ENCODE assay signal across 21 cellular contexts in genomic region chr14:63091394-63091996, GRCh38. TPM values are rescaled to one million over a fixed set of nuclear protein-coding genes. Genes with fewer than 3 reads are reported as not detected.
DNase-seq lines count a peak whose midpoint lies in the region; ATAC-seq and TF ChIP-seq lines count a peak whose summit lies in the region.
"Had no signal": no experiment of that assay in that cellular context is flagged by ENCODE, and none has a peak within 500 bp of the region (broad histone marks: within the 10 kb centered on the region; RNA-seq: fewer than 3 reads in every experiment).

No MANE protein-coding gene starts in this region.

- H3K27ac Mint-ChIP-seq in natural killer cell treated with Interleukin-12 subunit alpha and Interleukin-12 subunit beta and Interleukin-15 and Interleukin-18, amount 100 ng/mL, for 72 hours, result no peak overlapping the region
- H3K27ac Mint-ChIP-seq: CD4-positive, alpha-beta T cell; HFFc6 had no signal

- no peak overlapping the region for H4K5ac ChIP-seq in mesendoderm (ENCODE audit: low read length)

- H3K23ac ChIP-seq in mesendoderm (ENCODE audit: low read length), result no peak overlapping the region

- no peak overlapping the region for H3K4me3 Mint-ChIP-seq in natural killer cell treated with Interleukin-12 subunit alpha and Interleukin-12 subunit beta and Interleukin-15 and Interleukin-18, amount 100 ng/mL, for 72 hours
- H3K4me3 Mint-ChIP-seq: CD4-positive, alpha-beta T cell; HFFc6 had no signal

- no CpG with 5 or more reads among the region's 5 CpGs for WGBS in mesendoderm (ENCODE audit: extremely low coverage, insufficient coverage, low lambda C conversion rate)

- H3K56ac ChIP-seq in mesendoderm (ENCODE audit: low read length), result no peak overlapping the region

- H3K27ac ChIP-seq in VCaP (no peak overlapping the region), mesendoderm (ENCODE audit: low read depth, low read length) (no peak overlapping the region)
- H3K27ac ChIP-seq: SK-N-MC had no signal

- no peak overlapping the region for H4K8ac ChIP-seq in mesendoderm (ENCODE audit: low read depth, low read length)

- H2AK5ac ChIP-seq in mesendoderm (ENCODE audit: low read length), result no peak overlapping the region

- no peak overlapping the region for H2BK120ac ChIP-seq in mesendoderm (ENCODE audit: low read depth, low read length)

- H3K4me1 Mint-ChIP-seq in natural killer cell treated with Interleukin-12 subunit alpha and Interleukin-12 subunit beta and Interleukin-15 and Interleukin-18, amount 100 ng/mL, for 72 hours (ENCODE audit: low read depth in 2 of 2), result no peaks in the 10 kb centered on the region

- no peaks in the 10 kb centered on the region for H3K4me1 ChIP-seq in mesendoderm (ENCODE audit: control insufficient read depth, low read depth, low read length)
- H3K4me1 ChIP-seq: Caco-2 had no signal

- no peaks in the 10 kb centered on the region for H3K79me2 ChIP-seq in mesendoderm (ENCODE audit: control insufficient read depth, insufficient read depth, low read length)

- H2BK5ac ChIP-seq in mesendoderm (ENCODE audit: low read length), result no peak overlapping the region

- 0 out of 2 replicates have a peak, but pooled peaks have one; percentile 10 for TF ChIP-seq CTCF in VCaP (conservative IDR thresholded peaks at IDR 0.05)

- no peak overlapping the region for H2BK15ac ChIP-seq in mesendoderm (replicated peaks; ENCODE audit: low read depth)

- no peak overlapping the region for H3K18ac ChIP-seq in mesendoderm (ENCODE audit: low read length)

- H3K36me3 Mint-ChIP-seq in natural killer cell treated with Interleukin-12 subunit alpha and Interleukin-12 subunit beta and Interleukin-15 and Interleukin-18, amount 100 ng/mL, for 72 hours, result no peaks in the 10 kb centered on the region

- peak; percentile 8 for DNase-seq in NCI-H748 (lab: John Stamatoyannopoulos, UW; ENCODE audit: unreplicated experiment)
- no peak for DNase-seq in NCI-H748 treated with DMSO at 0.1 percent for 48 hours (lab: John Stamatoyannopoulos, UW)
- peak; percentile 34 for DNase-seq in mesendoderm
- no peak for DNase-seq in GM19238 (ENCODE audit: insufficient read length, low spot score)
- no peak for DNase-seq in NCI-H1417 (lab: John Stamatoyannopoulos, UW)
- no peak for DNase-seq in natural killer cell treated with Interleukin-12 subunit alpha and Interleukin-12 subunit beta and Interleukin-15 and Interleukin-18, amount 100 ng/mL, for 72 hours (ENCODE audit: low spot score)
- DNase-seq: Caco-2; CD4-positive, alpha-beta T cell; GF-D8; HFFc6; NCI-H1417 treated with DMSO at 0.1 percent for 48 hours; NCI-H187 treated with DMSO at 0.1 percent for 48 hours; NCI-H345; NCI-H526 treated with DMSO at 0.1 percent for 48 hours; NK-92 treated with Interleukin-12 subunit alpha and Interleukin-12 subunit beta, amount 100 ng/mL, for 24 hours; OCI-M1; SHP77 had no signal

- no peaks in the 10 kb centered on the region for H3K36me3 ChIP-seq in mesendoderm (ENCODE audit: control insufficient read depth, insufficient read depth, low read length)

- H3K79me1 ChIP-seq in mesendoderm (ENCODE audit: low read length), result no peaks in the 10 kb centered on the region

- H3K9ac ChIP-seq in mesendoderm (ENCODE audit: low read length), result no peak overlapping the region

- H3K4me2 ChIP-seq in mesendoderm (ENCODE audit: low read length), result no peak overlapping the region

- H3K4me3 ChIP-seq in mesendoderm (ENCODE audit: low read length), result no peak overlapping the region
- H3K4me3 ChIP-seq: SK-N-MC had no signal

- H3K27me3 ChIP-seq in mesendoderm (ENCODE audit: insufficient read depth, low read length, poor library complexity), result no peaks in the 10 kb centered on the region

- ATAC-seq in GM21717 (IDR thresholded peaks at IDR 0.05; ENCODE audit: unreplicated experiment), result no peak
- no peak for ATAC-seq in natural killer cell treated with Interleukin-12 subunit alpha and Interleukin-12 subunit beta and Interleukin-15 and Interleukin-18, amount 100 ng/mL, for 72 hours

- no peaks in the 10 kb centered on the region for H3K9me3 Mint-ChIP-seq in natural killer cell treated with Interleukin-12 subunit alpha and Interleukin-12 subunit beta and Interleukin-15 and Interleukin-18, amount 100 ng/mL, for 72 hours
- H3K9me3 Mint-ChIP-seq: CD4-positive, alpha-beta T cell had no signal

- H3K27me3 Mint-ChIP-seq in natural killer cell treated with Interleukin-12 subunit alpha and Interleukin-12 subunit beta and Interleukin-15 and Interleukin-18, amount 100 ng/mL, for 72 hours, result peaks cover 0 to 1% of the 10 kb centered on the region in 2 donors

- H3K4ac ChIP-seq in mesendoderm (ENCODE audit: low read depth, low read length), result no peak overlapping the region

RNA-seq across cellular contexts. Expression of gene KCNH5, which starts 46.2 kb away (rescaled TPM):
- 0.39 TPM for polyA plus RNA-seq in mesendoderm (2013, experiment 1 of 2)
- polyA plus RNA-seq in mesendoderm (2013, experiment 2 of 2), result 0.38 TPM
- total RNA-seq in natural killer cell treated with Interleukin-12 subunit alpha and Interleukin-12 subunit beta and Interleukin-15 and Interleukin-18, amount 100 ng/mL, for 72 hours, result not detected
- total RNA-seq: A172; Caco-2; CD4-positive, alpha-beta T cell; HFFc6 had no signal

Comparison
In these comparisons a context has a peak if more than half of its experiments do, and no peak if none do; other contexts are left out.
1. DNase-seq: peak in NCI-H748 (single experiment) and mesendoderm (single experiment); none in NCI-H748 treated with DMSO at 0.1 percent for 48 hours (single experiment), GM19238 (single experiment), NCI-H1417 (0 of 3) and natural killer cell treated with Interleukin-12 subunit alpha and Interleukin-12 subunit beta and Interleukin-15 and Interleukin-18, amount 100 ng/mL, for 72 hours (single experiment).